Comparison of ENCODE assay signal across 8 cellular contexts in genomic region chr17:48915459-48916282, GRCh38. TPM values are rescaled to one million over a fixed set of nuclear protein-coding genes. Genes with fewer than 3 reads are reported as not detected.
DNase-seq lines count a peak whose midpoint lies in the region; ATAC-seq, FAIRE-seq and TF ChIP-seq lines count a peak whose summit lies in the region.

No MANE protein-coding gene starts in this region.

- in situ Hi-C loops in GM13976 (cut with MboI; ENCODE audit: low sequenced_read_pairs, unreplicated experiment) = no loop called here
- in situ Hi-C loops in GM12878 (cut with MboI) = no loop called here

- H3K4me3 Mint-ChIP-seq in naive B cell = peak overlapping the region in 4 of 8 donors; percentile 4 to 76 (median 32)
- H3K4me3 Mint-ChIP-seq in nephron progenitor cell = no peak overlapping the region

- no TSS peak for BruUV-seq in GM12878 (replicated peaks; lab: Mats Ljungman, UMichigan)

- H3K9me3 Mint-ChIP-seq in naive B cell = no peaks in the 10 kb centered on the region
- H3K9me3 Mint-ChIP-seq in nephron progenitor cell = no peaks in the 10 kb centered on the region

- H3K4me3 ChIP-seq in GM12878 = peak overlapping the region; percentile 43

- TF ChIP-seq CTCF in GM13976 (IDR thresholded peaks at IDR 0.05; ENCODE audit: borderline replicate concordance, control extremely low read depth, extremely low read depth, insufficient read depth, missing control alignments) (no peak), GM12878 (IDR thresholded peaks at IDR 0.05 in 2 of 3, conservative IDR thresholded peaks at IDR 0.05 in 1 of 3; ENCODE audit: control insufficient read depth in 2 of 3, extremely low read depth in 1 of 3, insufficient read depth in 1 of 3, low read depth in 3 of 3, low read length in 3 of 3) (no peak), nephron progenitor cell (IDR thresholded peaks at IDR 0.05) (no peak)

- FAIRE-seq in RCC 7860 (lab: Jason Lieb, UNC) (peak; percentile 65), GM12878 (lab: Jason Lieb, UNC) (peak; percentile 23)

- POLR2A ChIA-PET in GM12878 (lab: Charles Lee) = interaction anchor here (0.6 to 3.0 kb wide), 16 partner anchors 14 to 1848 kb away, joined by 3 to 11 read pairs (median 4); partner anchors contain the start of genes ATP5MC1 and SNF8

- peak overlapping the region; percentile 50 to 95 (median 90) for H3K27ac Mint-ChIP-seq in naive B cell
- no peak overlapping the region for H3K27ac Mint-ChIP-seq in nephron progenitor cell

- H3K27me3 Mint-ChIP-seq in naive B cell (no peaks in the 10 kb centered on the region), nephron progenitor cell (ENCODE audit: low read depth, poor library complexity) (no peaks in the 10 kb centered on the region)

- H3K36me3 ChIP-seq in GM12878 (ENCODE audit: control insufficient read depth in 2 of 2, insufficient read depth in 2 of 2, low read length in 1 of 2) = peaks cover 3 to 41% of the 10 kb centered on the region in 2 experiments

- TF ChIP-seq POLR2A in GM12878 (IDR thresholded peaks at IDR 0.05; ENCODE audit: low read depth, low read length) = no peak

- H3K27me3 ChIP-seq in GM12878 (replicated peaks in 1 of 2; ENCODE audit: control insufficient read depth in 2 of 2, insufficient read depth in 2 of 2, low read length in 1 of 2) = no peaks in the 10 kb centered on the region

- DNase-seq in GM13976 (ENCODE audit: low spot score) (peak; percentile 71), RCC 7860 (ENCODE audit: low spot score) (peak; percentile 77), GM12878 (ENCODE audit: low read depth, low spot score) (peak; percentile 74), naive B cell (peak; percentile 17), nephron progenitor cell (no peak), NCI-H82 treated with DMSO at 0.1 percent for 48 hours (lab: John Stamatoyannopoulos, UW; ENCODE audit: unreplicated experiment) (no peak), pons (ENCODE audit: low spot score) (no peak)

- no peaks in the 10 kb centered on the region for H3K9me3 ChIP-seq in GM12878 (replicated peaks; ENCODE audit: control insufficient read depth, insufficient read depth, low read length)

- no peak for TF ChIP-seq RAD21 in GM12878 (IDR thresholded peaks at IDR 0.05; ENCODE audit: insufficient read depth, low read depth, low read length)

- H3K79me2 ChIP-seq in GM12878 (ENCODE audit: control insufficient read depth, insufficient read depth, low read length) = peaks cover 65% of the 10 kb centered on the region

- peak overlapping the region; percentile 69 for H3K9ac ChIP-seq in GM12878 (ENCODE audit: control insufficient read depth, insufficient read depth, low read length)

- under 1% methylated on average over 5 of the region's 5 CpGs for WGBS in GM12878 (ENCODE audit: insufficient coverage, insufficient replicate concordance, low lambda C conversion rate, missing lambda C conversion rate)

- no peaks in the 10 kb centered on the region for H4K20me1 ChIP-seq in GM12878 (ENCODE audit: control insufficient read depth, insufficient read depth)

- peaks cover 22 to 23% of the 10 kb centered on the region in 2 donors for H3K36me3 Mint-ChIP-seq in naive B cell
- H3K36me3 Mint-ChIP-seq in nephron progenitor cell (ENCODE audit: low read depth) = peaks cover 85% of the 10 kb centered on the region

- TF ChIP-seq EP300 in GM12878 (IDR thresholded peaks at IDR 0.05; ENCODE audit: borderline replicate concordance in 1 of 2, control insufficient read depth in 1 of 2, low read depth in 2 of 2, low read length in 2 of 2) = peak; percentile 57 to 84; a peak in 2 of 4 replicates

- ATAC-seq in HG02610 (IDR thresholded peaks at IDR 0.05; ENCODE audit: unreplicated experiment) (peak; percentile 76), GM12878 (peak; percentile 86), naive B cell (ENCODE audit: low read depth in 2 of 2) (peak; percentile 91 to 94)

- CTCF ChIA-PET in GM12878 (lab: Yijun Ruan, JAX) = interaction anchor here (0.5 to 1.7 kb wide), 12 partner anchors 10 to 1823 kb away, joined by 3 to 12 read pairs (median 3); no protein-coding TSS in a partner anchor

- RAD21 ChIA-PET in GM12878 (lab: Charles Lee; ENCODE audit: unreplicated experiment) = interaction anchor here (0.6 to 2.3 kb wide), 10 partner anchors 16 to 299 kb away, joined by 3 to 22 read pairs (median 4); partner anchors contain the start of gene ATP5MC1

- H3K4me1 Mint-ChIP-seq in naive B cell (peaks cover 35 to 57% (median 45%) of the 10 kb centered on the region in 3 donors), nephron progenitor cell (peaks cover 33% of the 10 kb centered on the region)

- peak overlapping the region; percentile 93 for H3K27ac ChIP-seq in GM12878 (ENCODE audit: control insufficient read depth, insufficient read depth)

- H2AFZ ChIP-seq in GM12878 (ENCODE audit: control insufficient read depth, low read depth, low read length) = peak overlapping the region; percentile 21; the same call in 1 of the 2 replicates

- H3K4me2 ChIP-seq in GM12878 (ENCODE audit: control insufficient read depth, insufficient read depth) = peak overlapping the region; percentile 93

- SMC1A ChIA-PET in GM12878 (lab: Charles Lee; ENCODE audit: uncharacterized antibody, unreplicated experiment) = interaction anchor here (0.8 to 2.9 kb wide), 13 partner anchors 10 to 117 kb away, joined by 3 to 16 read pairs (median 4); partner anchors contain the start of genes ATP5MC1 and SNF8

- intact Hi-C loops in GM12878 (cut with micrococcal nuclease; ENCODE audit: unreplicated experiment) = loop anchor here (2.0 to 5.0 kb wide), 2 partner anchors 29 to 302 kb away; partner anchors contain the start of gene SNF8

- peaks cover 33% of the 10 kb centered on the region for H3K4me1 ChIP-seq in GM12878 (ENCODE audit: control insufficient read depth, insufficient read depth, low read length)

RNA-seq across cellular contexts. Expression of gene UBE2Z, which starts 7.5 kb away (rescaled TPM):
- 112 and 123 TPM in 2 replicates for total RNA-seq in GM12878 (2013; cell fraction: nucleolus; rRNA removed)
- total RNA-seq in GM12878 (2014; rRNA removed) = 61.7 and 63.8 TPM in 2 replicates
- 53.1 and 53.2 TPM in 2 replicates for total RNA-seq in GM12878 (2014; rRNA removed; fragmentation: Illumina TruSeq; extraction: Trizol)
- total RNA-seq in GM12878 (2021) = 74.1 and 79.5 TPM in 2 replicates
- polyA plus RNA-seq in GM12878 (2011; ENCODE audit: low read depth) = 51.5 TPM
- 158 and 191 TPM in 2 replicates for polyA plus RNA-seq in GM12878 (2011; rRNA removed)
- 167 and 187 TPM in 2 replicates for polyA plus RNA-seq in GM12878 (2011; cell fraction: cytosol; rRNA removed)
- 136 and 150 TPM in 2 replicates for polyA plus RNA-seq in GM12878 (2011; cell fraction: nucleus; rRNA removed)
- polyA plus RNA-seq in GM12878 (2012) = 62.0 and 71.8 TPM in 2 replicates
- polyA plus RNA-seq in GM12878 (2014; fragmentation: Illumina TruSeq; extraction: Trizol) = 94.6 and 108 TPM in 2 replicates
- 10 to 100 TPM; 23.1 to 34.9 TPM for polyA plus RNA-seq in GM12878 (2014; fragmentation: Nextera tagmentation; extraction: Ambion mirVana)
- polyA plus RNA-seq in GM12878 (2014; rRNA removed) = 84.2 and 84.6 TPM in 2 replicates
- 10 to 100 TPM; 25.8 to 51.2 TPM for polyA plus RNA-seq in GM12878 (2016; fragmentation: Nextera tagmentation; extraction: Ambion mirVana)
- polyA minus RNA-seq in GM12878 (2011; rRNA and poly(A)+ RNA removed) = 160 and 186 TPM in 2 replicates
- polyA minus RNA-seq in GM12878 (2011; cell fraction: cytosol; rRNA and poly(A)+ RNA removed) = 59.1 and 63.9 TPM in 2 replicates
- polyA minus RNA-seq in GM12878 (2011; cell fraction: nucleus; rRNA and poly(A)+ RNA removed) = 49.7 and 73.9 TPM in 2 replicates
- polyA plus RNA-seq in naive B cell (ENCODE audit: low read depth in 6 of 6) = 10 to 100 TPM; 75.2 to 89.3 (median 76.9) TPM

RNA-seq across cellular contexts. Expression of gene ATP5MC1, which starts 23.1 kb away (rescaled TPM):
- total RNA-seq in GM12878 (2013; cell fraction: nucleolus; rRNA removed) = 17.6 and 27.1 TPM in 2 replicates
- total RNA-seq in GM12878 (2014; rRNA removed) (226 and 259 TPM in 2 replicates), GM12878 (2014; rRNA removed; fragmentation: Illumina TruSeq; extraction: Trizol) (473 and 474 TPM in 2 replicates), GM12878 (2021) (175 and 178 TPM in 2 replicates)
- polyA plus RNA-seq in GM12878 (2011; ENCODE audit: low read depth) = 402 TPM
- polyA plus RNA-seq in GM12878 (2011; rRNA removed) (385 and 425 TPM in 2 replicates), GM12878 (2014; fragmentation: Illumina TruSeq; extraction: Trizol) (505 and 513 TPM in 2 replicates), GM12878 (2014; fragmentation: Nextera tagmentation; extraction: Ambion mirVana) (1,000 to 10,000 TPM; 1,262 to 1,605 TPM), GM12878 (2014; rRNA removed) (378 and 399 TPM in 2 replicates), GM12878 (2016; fragmentation: Nextera tagmentation; extraction: Ambion mirVana) (100 to 1,000 TPM; 916 to 958 TPM), naive B cell (ENCODE audit: low read depth in 6 of 6) (100 to 1,000 TPM; 170 to 239 (median 193) TPM)
- 832 and 860 TPM in 2 replicates for polyA plus RNA-seq in GM12878 (2011; cell fraction: cytosol; rRNA removed)
- 194 and 297 TPM in 2 replicates for polyA plus RNA-seq in GM12878 (2011; cell fraction: nucleus; rRNA removed)
- 160 and 229 TPM in 2 replicates for polyA plus RNA-seq in GM12878 (2012)
- polyA minus RNA-seq in GM12878 (2011; rRNA and poly(A)+ RNA removed) = 101 and 154 TPM in 2 replicates
- 44.4 and 46.8 TPM in 2 replicates for polyA minus RNA-seq in GM12878 (2011; cell fraction: cytosol; rRNA and poly(A)+ RNA removed)
- polyA minus RNA-seq in GM12878 (2011; cell fraction: nucleus; rRNA and poly(A)+ RNA removed) = 42.1 and 60.7 TPM in 2 replicates

RNA-seq across cellular contexts. Expression of gene SNF8, which starts 29.0 kb away (rescaled TPM):
- 35.7 and 49.5 TPM in 2 replicates for total RNA-seq in GM12878 (2013; cell fraction: nucleolus; rRNA removed)
- total RNA-seq in GM12878 (2014; rRNA removed) = 83.7 and 86.1 TPM in 2 replicates
- total RNA-seq in GM12878 (2014; rRNA removed; fragmentation: Illumina TruSeq; extraction: Trizol) = 80.2 and 80.8 TPM in 2 replicates
- 108 and 112 TPM in 2 replicates for total RNA-seq in GM12878 (2021)
- 41.0 TPM for polyA plus RNA-seq in GM12878 (2011; ENCODE audit: low read depth)
- polyA plus RNA-seq in GM12878 (2011; rRNA removed) = 71.8 and 86.1 TPM in 2 replicates
- polyA plus RNA-seq in GM12878 (2011; cell fraction: cytosol; rRNA removed) = 101 and 108 TPM in 2 replicates
- 37.4 and 43.9 TPM in 2 replicates for polyA plus RNA-seq in GM12878 (2011; cell fraction: nucleus; rRNA removed)
- 65.3 and 77.0 TPM in 2 replicates for polyA plus RNA-seq in GM12878 (2012)
- 96.9 and 105 TPM in 2 replicates for polyA plus RNA-seq in GM12878 (2014; fragmentation: Illumina TruSeq; extraction: Trizol)
- polyA plus RNA-seq in GM12878 (2014; fragmentation: Nextera tagmentation; extraction: Ambion mirVana) = 10 to 100 TPM in 1 of 2 experiments, 1 to 10 TPM in 1; 6.1 to 18.1 TPM
- 116 and 123 TPM in 2 replicates for polyA plus RNA-seq in GM12878 (2014; rRNA removed)
- polyA plus RNA-seq in GM12878 (2016; fragmentation: Nextera tagmentation; extraction: Ambion mirVana) = 100 to 1,000 TPM; 188 to 228 TPM
- polyA minus RNA-seq in GM12878 (2011; rRNA and poly(A)+ RNA removed) = 75.5 and 76.3 TPM in 2 replicates
- polyA minus RNA-seq in GM12878 (2011; cell fraction: cytosol; rRNA and poly(A)+ RNA removed) = 19.9 and 26.8 TPM in 2 replicates
- 8.1 and 17.5 TPM in 2 replicates for polyA minus RNA-seq in GM12878 (2011; cell fraction: nucleus; rRNA and poly(A)+ RNA removed)
- 100 to 1,000 TPM in 4 of 6 donors, 10 to 100 TPM in 2; 92.4 to 140 (median 108) TPM for polyA plus RNA-seq in naive B cell (ENCODE audit: low read depth in 6 of 6)

RNA-seq across cellular contexts. Expression of gene GIP, which starts 52.7 kb away (rescaled TPM):
- total RNA-seq in GM12878 (2013; cell fraction: nucleolus; rRNA removed) = not detected in 2 replicates
- total RNA-seq in GM12878 (2014; rRNA removed) = not detected in 2 replicates
- not detected in 2 replicates for total RNA-seq in GM12878 (2014; rRNA removed; fragmentation: Illumina TruSeq; extraction: Trizol)
- not detected in 2 replicates for total RNA-seq in GM12878 (2021)
- not detected for polyA plus RNA-seq in GM12878 (2011; ENCODE audit: low read depth)
- polyA plus RNA-seq in GM12878 (2011; rRNA removed) = not detected in 2 replicates
- not detected in 2 replicates for polyA plus RNA-seq in GM12878 (2011; cell fraction: cytosol; rRNA removed)
- polyA plus RNA-seq in GM12878 (2011; cell fraction: nucleus; rRNA removed) = not detected in 2 replicates
- polyA plus RNA-seq in GM12878 (2012) = not detected in 2 replicates
- not detected in 2 replicates for polyA plus RNA-seq in GM12878 (2014; fragmentation: Illumina TruSeq; extraction: Trizol)
- polyA plus RNA-seq in GM12878 (2014; fragmentation: Nextera tagmentation; extraction: Ambion mirVana) = not detected
- polyA plus RNA-seq in GM12878 (2014; rRNA removed) = not detected in 2 replicates
- polyA plus RNA-seq in GM12878 (2016; fragmentation: Nextera tagmentation; extraction: Ambion mirVana) = not detected
- polyA minus RNA-seq in GM12878 (2011; rRNA and poly(A)+ RNA removed) = not detected in 2 replicates
- not detected in 2 replicates for polyA minus RNA-seq in GM12878 (2011; cell fraction: cytosol; rRNA and poly(A)+ RNA removed)
- not detected in 2 replicates for polyA minus RNA-seq in GM12878 (2011; cell fraction: nucleus; rRNA and poly(A)+ RNA removed)
- polyA plus RNA-seq in naive B cell (ENCODE audit: low read depth in 6 of 6) = not detected

Comparison
In these comparisons a context has a peak if more than half of its experiments do, and no peak if none do; other contexts are left out.
1. DNase-seq: peak in GM13976 (single experiment), RCC 7860 (single experiment), GM12878 (single experiment) and naive B cell (single experiment); none in nephron progenitor cell (single experiment), NCI-H82 treated with DMSO at 0.1 percent for 48 hours (single experiment) and pons (single experiment).
2. Peak in every context shown above with its lines, with median percentiles within 50 percentile points of each other: ATAC-seq.